22 cellular contexts compared by ENCODE assay signal in the genomic region with DNA sequence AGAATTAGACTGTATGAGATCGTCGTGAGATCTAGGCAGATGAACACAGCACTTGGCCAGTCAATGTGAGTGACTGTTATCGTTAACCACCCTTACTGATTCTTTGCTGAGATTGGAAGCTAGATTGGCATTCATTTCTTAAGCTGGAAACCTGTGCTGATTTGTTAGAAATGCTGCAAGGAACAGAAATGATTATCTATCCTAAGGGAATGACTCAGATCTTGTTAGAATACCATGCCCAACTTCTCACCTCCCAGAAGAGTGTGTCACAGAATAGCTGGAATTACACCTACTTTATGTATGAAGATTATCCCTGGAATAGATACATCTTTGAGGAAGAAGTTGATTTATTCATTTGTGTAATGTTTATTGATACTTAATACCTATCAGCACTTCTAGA.
A peak's percentile ranks its signal among the peaks of the same experiment; 100 is the strongest.
DNase-seq lines count a peak whose midpoint lies in the region; ATAC-seq and TF ChIP-seq lines count a peak whose summit lies in the region.
"Had no signal": no experiment of that assay in that cellular context is flagged by ENCODE, and none has a peak within 500 bp of the region (broad histone marks: within the 10 kb centered on the region; RNA-seq: fewer than 3 reads in every experiment).

No MANE protein-coding gene starts in this region.

- no peaks in the 10 kb centered on the region for H3K27me3 Mint-ChIP-seq in central memory CD8-positive, alpha-beta T cell
- H3K27me3 Mint-ChIP-seq: CD4-positive, CD25-positive, alpha-beta regulatory T cell had no signal

- H3K27ac ChIP-seq in PC-9: no peak overlapping the region
- H3K27ac ChIP-seq in right lobe of liver: no peak overlapping the region
- H3K27ac ChIP-seq: SJSA1 had no signal

- no peaks in the 10 kb centered on the region for H4K20me1 ChIP-seq in PC-9 (ENCODE audit: insufficient read depth)

- no peak overlapping the region for H3K4me3 Mint-ChIP-seq in central memory CD8-positive, alpha-beta T cell
- H3K4me3 Mint-ChIP-seq: CD4-positive, CD25-positive, alpha-beta regulatory T cell; H9 had no signal

- H3K36me3 ChIP-seq in PC-9 (ENCODE audit: low read depth) (no peaks in the 10 kb centered on the region), right lobe of liver (no peaks in the 10 kb centered on the region)
- H3K36me3 ChIP-seq: BE2C, SJSA1 had no signal

- H3K9me3 ChIP-seq in PC-9 (ENCODE audit: insufficient read depth, low read depth) (no peaks in the 10 kb centered on the region), right lobe of liver (no peaks in the 10 kb centered on the region)
- H3K9me3 ChIP-seq: BE2C, SJSA1 had no signal

- intact Hi-C loops in PC-9 (cut with micrococcal nuclease; ENCODE audit: unreplicated experiment): no loop called here
- intact Hi-C loops in right lobe of liver (cut with DNase I): no loop called here

- no peak overlapping the region for H2AFZ ChIP-seq in PC-9

- no peak for TF ChIP-seq CTCF in PC-9 (conservative IDR thresholded peaks at IDR 0.05)
- TF ChIP-seq CTCF in right lobe of liver (IDR thresholded peaks at IDR 0.05): no peak

- H3K36me3 Mint-ChIP-seq in central memory CD8-positive, alpha-beta T cell (ENCODE audit: insufficient read depth): no peaks in the 10 kb centered on the region
- H3K36me3 Mint-ChIP-seq: CD4-positive, CD25-positive, alpha-beta regulatory T cell had no signal

- H3F3A ChIP-seq in PC-9 (ENCODE audit: insufficient read depth, low read depth): no peaks in the 10 kb centered on the region

- no peak overlapping the region for H3K4me2 ChIP-seq in PC-9

- no peak for ATAC-seq in central memory CD8-positive, alpha-beta T cell (replicated peaks; ENCODE audit: extremely low read depth, poor library complexity, severe bottlenecking)
- ATAC-seq in HG03354 (IDR thresholded peaks at IDR 0.05; ENCODE audit: poor library complexity, severe bottlenecking, unreplicated experiment) (no peak), right lobe of liver (no peak)
- ATAC-seq: Panc1 had no signal

- 91% methylated on average over 3 of the region's 3 CpGs for WGBS in right lobe of liver (ENCODE audit: insufficient coverage, low coverage, low lambda C conversion rate, missing lambda C conversion rate)

- TF ChIP-seq POLR2A in right lobe of liver (IDR thresholded peaks at IDR 0.05): no peak

- H3K79me2 ChIP-seq in PC-9 (ENCODE audit: low read depth): no peaks in the 10 kb centered on the region

- H3K4me1 ChIP-seq in PC-9 (replicated peaks; ENCODE audit: insufficient read depth) (no peaks in the 10 kb centered on the region), right lobe of liver (peaks cover 0 to 11% (median 2%) of the 10 kb centered on the region in 4 donors)
- H3K4me1 ChIP-seq: SJSA1 had no signal

- CTCF ChIA-PET in PC-9 (lab: Charles Lee): no interaction called here

- no TSS peak for BruUV-seq in PC-9 (replicated peaks; lab: Mats Ljungman, UMichigan)

- POLR2A ChIA-PET in PC-9 (lab: Charles Lee; ENCODE audit: unreplicated experiment): no interaction called here

- H3K4me1 Mint-ChIP-seq in central memory CD8-positive, alpha-beta T cell: peaks cover 6% of the 10 kb centered on the region
- H3K4me1 Mint-ChIP-seq: CD4-positive, CD25-positive, alpha-beta regulatory T cell had no signal

- peak overlapping the region; percentile 16 for H3K27ac Mint-ChIP-seq in central memory CD8-positive, alpha-beta T cell (ENCODE audit: low read depth)
- H3K27ac Mint-ChIP-seq: CD4-positive, CD25-positive, alpha-beta regulatory T cell; H9 had no signal

- H3K9me3 Mint-ChIP-seq in central memory CD8-positive, alpha-beta T cell: no peaks in the 10 kb centered on the region
- H3K9me3 Mint-ChIP-seq: H9 had no signal

- H3K27me3 ChIP-seq in PC-9 (ENCODE audit: insufficient read depth, low read depth) (no peaks in the 10 kb centered on the region), right lobe of liver (no peaks in the 10 kb centered on the region)
- H3K27me3 ChIP-seq: BE2C, SJSA1 had no signal

- H3K4me3 ChIP-seq in PC-9: no peak overlapping the region
- no peak overlapping the region for H3K4me3 ChIP-seq in right lobe of liver
- H3K4me3 ChIP-seq: SJSA1 had no signal

- DNase-seq in A172 (ENCODE audit: low spot score): peak; percentile 16
- DNase-seq in M059J (ENCODE audit: low read depth): peak; percentile 25
- DNase-seq in central memory CD8-positive, alpha-beta T cell (ENCODE audit: low spot score in 2 of 2): no peak
- peak; percentile 60 for DNase-seq in kidney tubule cell (ENCODE audit: low spot score)
- DNase-seq in PC-9: no peak
- DNase-seq in right lobe of liver: no peak
- DNase-seq in NCI-H2107 treated with DMSO at 0.1 percent for 48 hours (lab: John Stamatoyannopoulos, UW; ENCODE audit: unreplicated experiment): no peak
- DNase-seq: BE2C; Caco-2; CD4-positive, CD25-positive, alpha-beta regulatory T cell; DMS153; EL; H9; KG1; MV-4-11; NCI-H1417 treated with DMSO at 0.1 percent for 48 hours; NCI-H187 treated with DMSO at 0.1 percent for 48 hours; NCI-H345; NCI-H524 treated with DMSO at 0.1 percent for 48 hours had no signal

- H3K9me2 ChIP-seq in PC-9 (ENCODE audit: insufficient read depth): no peaks in the 10 kb centered on the region; the same call in 1 of the 2 replicates

Comparison
In these comparisons a context has a peak if more than half of its experiments do, and no peak if none do; other contexts are left out.
1. DNase-seq: peak in A172 (single experiment), M059J (single experiment) and kidney tubule cell (single experiment); none in central memory CD8-positive, alpha-beta T cell (0 of 2), PC-9 (0 of 2), right lobe of liver (0 of 3) and NCI-H2107 treated with DMSO at 0.1 percent for 48 hours (single experiment).